30 cellular contexts compared by ENCODE assay signal in genomic region chr16:56961386-56961785, GRCh38. TPM values are rescaled to one million over a fixed set of nuclear protein-coding genes. Genes with fewer than 3 reads are reported as not detected.
A peak's percentile ranks its signal among the peaks of the same experiment; 100 is the strongest.
DNase-seq lines count a peak whose midpoint lies in the region; ATAC-seq and TF ChIP-seq lines count a peak whose summit lies in the region.
"Had no signal": no experiment of that assay in that cellular context is flagged by ENCODE, and none has a peak within 500 bp of the region (broad histone marks: within the 10 kb centered on the region; RNA-seq: fewer than 3 reads in every experiment).

No MANE protein-coding gene starts in this region.

- no peak for TF ChIP-seq CTCF in left ventricle myocardium inferior (IDR thresholded peaks at IDR 0.05; ENCODE audit: borderline replicate concordance)
- TF ChIP-seq CTCF in right atrium auricular region (IDR thresholded peaks at IDR 0.05), result no peak
- TF ChIP-seq CTCF in lower lobe of right lung (IDR thresholded peaks at IDR 0.05), result no peak
- no peak for TF ChIP-seq CTCF in upper lobe of right lung (IDR thresholded peaks at IDR 0.05)

- no peaks in the 10 kb centered on the region for H3K9me3 ChIP-seq in left ventricle myocardium inferior (replicated peaks)
- no peaks in the 10 kb centered on the region for H3K9me3 ChIP-seq in right atrium auricular region
- no peaks in the 10 kb centered on the region for H3K9me3 ChIP-seq in lower lobe of right lung
- no peaks in the 10 kb centered on the region for H3K9me3 ChIP-seq in upper lobe of right lung
- H3K9me3 ChIP-seq: A549, body of pancreas, SK-N-SH, vagina had no signal

- intact Hi-C loops in left ventricle myocardium inferior (cut with micrococcal nuclease) (no loop called here), lower lobe of right lung (cut with DNase I) (no loop called here), upper lobe of right lung (cut with DNase I) (no loop called here)

- H3K27me3 ChIP-seq in left ventricle myocardium inferior (ENCODE audit: low read depth) (no peaks in the 10 kb centered on the region), right atrium auricular region (no peaks in the 10 kb centered on the region), lower lobe of right lung (ENCODE audit: low read depth) (no peaks in the 10 kb centered on the region), upper lobe of right lung (no peaks in the 10 kb centered on the region)
- H3K27me3 ChIP-seq: body of pancreas, vagina had no signal

- H3K27ac ChIP-seq in left ventricle myocardium inferior (replicated peaks), result peak overlapping the region; percentile 71
- H3K27ac ChIP-seq in right atrium auricular region, result no peak overlapping the region
- H3K27ac ChIP-seq in lower lobe of right lung, result peak overlapping the region; percentile 62
- H3K27ac ChIP-seq in upper lobe of right lung, result peak overlapping the region; percentile 6
- H3K27ac ChIP-seq: A549, body of pancreas, vagina had no signal

- H3K4me1 ChIP-seq in left ventricle myocardium inferior, result peaks cover 58% of the 10 kb centered on the region
- peaks cover 0 to 28% of the 10 kb centered on the region in 2 donors for H3K4me1 ChIP-seq in right atrium auricular region
- H3K4me1 ChIP-seq in lower lobe of right lung, result peaks cover 50% of the 10 kb centered on the region
- peaks cover 35% of the 10 kb centered on the region for H3K4me1 ChIP-seq in upper lobe of right lung

- H3K4me3 ChIP-seq in left ventricle myocardium inferior (peak overlapping the region; percentile 24), right atrium auricular region (no peak overlapping the region), lower lobe of right lung (no peak overlapping the region), upper lobe of right lung (no peak overlapping the region)
- H3K4me3 ChIP-seq: A549, body of pancreas, smooth muscle cell, vagina had no signal

- no peaks in the 10 kb centered on the region for H3K9me3 Mint-ChIP-seq in activated naive CD4-positive, alpha-beta T cell treated with anti-CD3 and anti-CD28 coated beads, Interleukin-2, amount 50 U/mL, for 72 hours
- H3K9me3 Mint-ChIP-seq: activated T-cell treated with anti-CD3 and anti-CD28 coated beads, Interleukin-2, amount 50 U/mL, for 4 hours; natural killer cell treated with Interleukin-12 subunit alpha and Interleukin-12 subunit beta and Interleukin-15 and Interleukin-18, amount 100 ng/mL, for 72 hours; stimulated activated naive CD8-positive, alpha-beta T cell treated with anti-CD3 and anti-CD28 coated beads, Interleukin-15, amount 100 ng/mL, for 72 hours; WTC11 had no signal

- peak overlapping the region in 1 of 2 donors; percentile 60 for H3K27ac Mint-ChIP-seq in activated naive CD4-positive, alpha-beta T cell treated with anti-CD3 and anti-CD28 coated beads, Interleukin-2, amount 50 U/mL, for 72 hours
- H3K27ac Mint-ChIP-seq: B cell; natural killer cell treated with Interleukin-12 subunit alpha and Interleukin-12 subunit beta and Interleukin-15 and Interleukin-18, amount 100 ng/mL, for 72 hours; stimulated activated naive CD8-positive, alpha-beta T cell treated with anti-CD3 and anti-CD28 coated beads, Interleukin-15, amount 100 ng/mL, for 72 hours; WTC11 had no signal

- no peaks in the 10 kb centered on the region for H3K36me3 ChIP-seq in left ventricle myocardium inferior
- no peaks in the 10 kb centered on the region for H3K36me3 ChIP-seq in right atrium auricular region
- H3K36me3 ChIP-seq in lower lobe of right lung, result no peaks in the 10 kb centered on the region
- no peaks in the 10 kb centered on the region for H3K36me3 ChIP-seq in upper lobe of right lung
- H3K36me3 ChIP-seq: vagina had no signal

- DNase-seq in left ventricle myocardium inferior (no peak), right atrium auricular region (ENCODE audit: low spot score) (no peak), dermis microvascular lymphatic vessel endothelial cell (ENCODE audit: low read depth in 2 of 2) (peak; percentile 34 to 47), lower lobe of right lung (no peak), upper lobe of right lung (no peak), Ammon's horn (ENCODE audit: low spot score) (no peak)
- DNase-seq in activated naive CD4-positive, alpha-beta T cell treated with anti-CD3 and anti-CD28 coated beads, Interleukin-2, amount 50 U/mL, for 72 hours (ENCODE audit: low spot score in 2 of 2), result no peak
- DNase-seq: activated CD4-positive, alpha-beta T cell treated with anti-CD3 and anti-CD28 coated beads, Interleukin-2, amount 50 U/mL, for 1 hour; activated T-cell treated with anti-CD3 and anti-CD28 coated beads, Interleukin-2, amount 50 U/mL, for 4 hours; body of pancreas; DMS153; HCEC 1CT; islet precursor cell; NCI-H1417 treated with DMSO at 0.1 percent for 48 hours; NCI-H2029 treated with DMSO at 0.1 percent for 48 hours; NCI-H524 treated with DMSO at 0.1 percent for 48 hours; OCI-M1; SK-N-SH; stimulated activated CD4-positive, alpha-beta T cell treated with anti-CD3 and anti-CD28 coated beads, Interleukin-1b, Interleukin-23, amount 100 ng/mL, for 48 hours; stimulated activated naive CD8-positive, alpha-beta T cell treated with anti-CD3 and anti-CD28 coated beads, Interleukin-15, amount 100 ng/mL, for 72 hours had no signal

- ATAC-seq in lower lobe of right lung (no peak), upper lobe of right lung (no peak), GM21825 (IDR thresholded peaks at IDR 0.05; ENCODE audit: unreplicated experiment) (no peak)
- ATAC-seq in activated naive CD4-positive, alpha-beta T cell treated with anti-CD3 and anti-CD28 coated beads, Interleukin-2, amount 50 U/mL, for 72 hours, result no peak
- ATAC-seq: A549; activated T-cell treated with anti-CD3 and anti-CD28 coated beads, Interleukin-2, amount 50 U/mL, for 4 hours; body of pancreas; natural killer cell treated with Interleukin-12 subunit alpha and Interleukin-12 subunit beta and Interleukin-15 and Interleukin-18, amount 100 ng/mL, for 72 hours; stimulated activated naive CD8-positive, alpha-beta T cell treated with anti-CD3 and anti-CD28 coated beads, Interleukin-15, amount 100 ng/mL, for 72 hours; WTC11 had no signal

- no peaks in the 10 kb centered on the region for H3K36me3 Mint-ChIP-seq in activated naive CD4-positive, alpha-beta T cell treated with anti-CD3 and anti-CD28 coated beads, Interleukin-2, amount 50 U/mL, for 72 hours
- H3K36me3 Mint-ChIP-seq: natural killer cell treated with Interleukin-12 subunit alpha and Interleukin-12 subunit beta and Interleukin-15 and Interleukin-18, amount 100 ng/mL, for 72 hours; WTC11 had no signal

RNA-seq across cellular contexts. Expression of gene CETP, which starts 0.4 kb away (rescaled TPM):
- total RNA-seq in left ventricle myocardium inferior (0.16 TPM), right atrium auricular region (not detected), dermis microvascular lymphatic vessel endothelial cell (12.3 and 12.8 TPM in 2 replicates), lower lobe of right lung (1.1 TPM), upper lobe of right lung (1.9 TPM)
- not detected for total RNA-seq in activated naive CD4-positive, alpha-beta T cell treated with anti-CD3 and anti-CD28 coated beads, Interleukin-2, amount 50 U/mL, for 72 hours
- total RNA-seq: chondrocyte; LHCN-M2; natural killer cell treated with Interleukin-12 subunit alpha and Interleukin-12 subunit beta and Interleukin-15 and Interleukin-18, amount 100 ng/mL, for 72 hours; smooth muscle cell; T-helper 1 cell treated with Interleukin-12 subunit alpha and Interleukin-12 subunit beta and Interleukin-4 antibody, amounts not matched to agents 30 ng/mL and 1 ng/mL, for 36 hours; vagina; WTC11 had no signal

RNA-seq across cellular contexts. Expression of gene NLRC5, which starts 28.0 kb away (rescaled TPM):
- 6.6 TPM for total RNA-seq in left ventricle myocardium inferior
- 1 to 10 TPM; 8.0 to 9.7 TPM for total RNA-seq in right atrium auricular region
- total RNA-seq in dermis microvascular lymphatic vessel endothelial cell, result 16.6 and 16.7 TPM in 2 replicates
- 47.5 TPM for total RNA-seq in lower lobe of right lung
- total RNA-seq in upper lobe of right lung, result 44.9 TPM
- 100 to 1,000 TPM; 231 to 254 TPM for total RNA-seq in activated naive CD4-positive, alpha-beta T cell treated with anti-CD3 and anti-CD28 coated beads, Interleukin-2, amount 50 U/mL, for 72 hours

RNA-seq across cellular contexts. Expression of gene HERPUD1, which starts 29.4 kb away (rescaled TPM):
- 119 TPM for total RNA-seq in left ventricle myocardium inferior
- total RNA-seq in right atrium auricular region, result 100 to 1,000 TPM in 1 of 2 donors, 10 to 100 TPM in 1; 76.4 to 140 TPM
- 72.9 and 142 TPM in 2 replicates for total RNA-seq in dermis microvascular lymphatic vessel endothelial cell
- 174 TPM for total RNA-seq in lower lobe of right lung
- 223 TPM for total RNA-seq in upper lobe of right lung
- 100 to 1,000 TPM; 146 to 175 TPM for total RNA-seq in activated naive CD4-positive, alpha-beta T cell treated with anti-CD3 and anti-CD28 coated beads, Interleukin-2, amount 50 U/mL, for 72 hours

Comparison
In these comparisons a context has a peak if more than half of its experiments do, and no peak if none do; other contexts are left out.
1. H3K27ac ChIP-seq: peak in left ventricle myocardium inferior (single experiment), lower lobe of right lung (single experiment) and upper lobe of right lung (single experiment); none in right atrium auricular region (0 of 2).
2. DNase-seq: peak in dermis microvascular lymphatic vessel endothelial cell (2 of 2); none in left ventricle myocardium inferior (single experiment), right atrium auricular region (single experiment), lower lobe of right lung (single experiment), upper lobe of right lung (single experiment), activated naive CD4-positive, alpha-beta T cell treated with anti-CD3 and anti-CD28 coated beads, Interleukin-2, amount 50 U/mL, for 72 hours (0 of 2) and Ammon's horn (single experiment).